Comparison of ENCODE assay signal across 1 cellular context in the genomic region with DNA sequence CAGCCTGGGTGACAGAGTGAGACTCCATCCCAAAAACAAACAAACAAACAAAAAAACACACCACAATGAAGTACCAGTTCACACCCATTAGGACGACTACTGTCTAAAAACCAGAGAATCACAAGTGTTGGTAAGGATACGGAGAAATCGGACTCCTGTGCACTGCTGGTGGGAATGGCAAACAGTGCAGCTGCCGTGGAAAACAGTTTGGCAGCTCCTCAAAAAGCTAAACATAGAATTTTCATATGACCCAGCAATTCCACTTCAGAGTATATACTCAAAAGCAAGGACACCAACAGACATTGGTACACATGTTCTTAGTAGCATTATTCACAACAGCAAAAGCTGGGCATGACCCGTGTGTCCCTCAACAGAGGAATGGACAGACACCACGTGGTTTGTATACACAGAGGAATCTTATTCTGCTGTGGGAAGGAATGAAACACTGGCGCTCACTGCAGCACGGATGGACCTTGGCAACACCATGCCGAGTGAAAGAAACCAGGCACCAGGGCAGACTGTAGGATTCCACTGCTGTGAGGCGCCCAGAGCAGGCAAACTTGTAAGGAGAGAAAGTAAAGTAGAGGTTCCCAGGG.
TF ChIP-seq lines count a peak whose summit lies in the region.

No MANE protein-coding gene starts in this region.

TF ChIP-seq in HEK293, 187 proteins besides CTCF, POLR2A, EP300 and RAD21 (continued from another document):
- TF ChIP-seq ZBTB49 (tag by site-specific recombination; IDR thresholded peaks at IDR 0.05; ENCODE audit: low read depth) (no peak), ZNF248 (tag by site-specific recombination; IDR thresholded peaks at IDR 0.05) (no peak), ZFHX2 (tag by site-specific recombination; conservative IDR thresholded peaks at IDR 0.05) (no peak)
